25 cellular contexts compared by ENCODE assay signal in genomic region chr17:72494576-72494975, GRCh38.
DNase-seq lines count a peak whose midpoint lies in the region; TF ChIP-seq lines count a peak whose summit lies in the region.
"Had no signal": no experiment of that assay in that cellular context is flagged by ENCODE, and none has a peak within 500 bp of the region (broad histone marks: within the 10 kb centered on the region; RNA-seq: fewer than 3 reads in every experiment).

No MANE protein-coding gene starts in this region.

- H3K9me3 Mint-ChIP-seq in type B pancreatic cell, result no peaks in the 10 kb centered on the region
- peaks cover 20% of the 10 kb centered on the region for H3K9me3 Mint-ChIP-seq in nephron progenitor cell
- H3K9me3 Mint-ChIP-seq: CD8-positive, alpha-beta T cell; HFFc6 had no signal

- H3K27ac Mint-ChIP-seq in type B pancreatic cell (peak overlapping the region; percentile 15), nephron progenitor cell (no peak overlapping the region)
- H3K27ac Mint-ChIP-seq: B cell; CD8-positive, alpha-beta T cell; GM23338; HFFc6 had no signal

- no peak for TF ChIP-seq CTCF in epithelial cell of esophagus (IDR thresholded peaks at IDR 0.05; ENCODE audit: insufficient read depth, low read depth, low read length, missing control alignments)
- TF ChIP-seq CTCF in type B pancreatic cell (conservative IDR thresholded peaks at IDR 0.05), result no peak
- no peak for TF ChIP-seq CTCF in nephron progenitor cell (IDR thresholded peaks at IDR 0.05)

- H3K36me3 Mint-ChIP-seq in type B pancreatic cell, result peaks cover 28% of the 10 kb centered on the region
- H3K36me3 Mint-ChIP-seq in nephron progenitor cell (ENCODE audit: low read depth), result peaks cover 5% of the 10 kb centered on the region
- H3K36me3 Mint-ChIP-seq: CD8-positive, alpha-beta T cell had no signal

- DNase-seq in DMS153 (lab: John Stamatoyannopoulos, UW) (peak; percentile 63), DMS153 treated with DMSO at 0.1 percent for 48 hours (lab: John Stamatoyannopoulos, UW; ENCODE audit: unreplicated experiment) (no peak), NCI-H748 (lab: John Stamatoyannopoulos, UW; ENCODE audit: unreplicated experiment) (peak; percentile 9), NCI-H748 treated with DMSO at 0.1 percent for 48 hours (lab: John Stamatoyannopoulos, UW) (no peak), epithelial cell of esophagus (ENCODE audit: low read depth) (peak; percentile 31), type B pancreatic cell (ENCODE audit: extremely low spot score, unreplicated experiment) (no peak), NCI-H524 treated with DMSO at 0.1 percent for 48 hours (lab: John Stamatoyannopoulos, UW) (no peak), nephron progenitor cell (no peak)
- DNase-seq: CD8-positive, alpha-beta T cell; GF-D8; HFFc6; KBM-7; MV-4-11; NCI-H1105; NCI-H1694; NCI-H2029 treated with DMSO at 0.1 percent for 48 hours; NCI-H82; NK-92 treated with Interleukin-12 subunit alpha and Interleukin-12 subunit beta, amount 100 ng/mL, for 24 hours; PC-3; Right ventricle myocardium superior; RPMI8226 had no signal

- H3K4me3 ChIP-seq in epithelial cell of esophagus (ENCODE audit: low read length), result no peak overlapping the region
- H3K4me3 ChIP-seq: GM23338, HAP-1, SJSA1 had no signal

- H3K27me3 Mint-ChIP-seq in type B pancreatic cell, result no peaks in the 10 kb centered on the region
- peaks cover 47% of the 10 kb centered on the region for H3K27me3 Mint-ChIP-seq in nephron progenitor cell (ENCODE audit: low read depth, poor library complexity)
- H3K27me3 Mint-ChIP-seq: B cell had no signal

- H3K4me1 Mint-ChIP-seq in type B pancreatic cell (ENCODE audit: unreplicated experiment) (peaks cover 34% of the 10 kb centered on the region), nephron progenitor cell (peaks cover 10% of the 10 kb centered on the region)
- H3K4me1 Mint-ChIP-seq: B cell, GM23338 had no signal

- H3K4me3 Mint-ChIP-seq in type B pancreatic cell (no peak overlapping the region), nephron progenitor cell (no peak overlapping the region)
- H3K4me3 Mint-ChIP-seq: B cell; CD8-positive, alpha-beta T cell; GM23338; HFFc6 had no signal

Comparison
In these comparisons a context has a peak if more than half of its experiments do, and no peak if none do; other contexts are left out.
1. DNase-seq: peak in DMS153 (single experiment), NCI-H748 (single experiment) and epithelial cell of esophagus (single experiment); none in DMS153 treated with DMSO at 0.1 percent for 48 hours (single experiment), NCI-H748 treated with DMSO at 0.1 percent for 48 hours (single experiment), type B pancreatic cell (single experiment), NCI-H524 treated with DMSO at 0.1 percent for 48 hours (single experiment) and nephron progenitor cell (single experiment).